ENCODE assay signal across 10 cellular contexts in the genomic region with DNA sequence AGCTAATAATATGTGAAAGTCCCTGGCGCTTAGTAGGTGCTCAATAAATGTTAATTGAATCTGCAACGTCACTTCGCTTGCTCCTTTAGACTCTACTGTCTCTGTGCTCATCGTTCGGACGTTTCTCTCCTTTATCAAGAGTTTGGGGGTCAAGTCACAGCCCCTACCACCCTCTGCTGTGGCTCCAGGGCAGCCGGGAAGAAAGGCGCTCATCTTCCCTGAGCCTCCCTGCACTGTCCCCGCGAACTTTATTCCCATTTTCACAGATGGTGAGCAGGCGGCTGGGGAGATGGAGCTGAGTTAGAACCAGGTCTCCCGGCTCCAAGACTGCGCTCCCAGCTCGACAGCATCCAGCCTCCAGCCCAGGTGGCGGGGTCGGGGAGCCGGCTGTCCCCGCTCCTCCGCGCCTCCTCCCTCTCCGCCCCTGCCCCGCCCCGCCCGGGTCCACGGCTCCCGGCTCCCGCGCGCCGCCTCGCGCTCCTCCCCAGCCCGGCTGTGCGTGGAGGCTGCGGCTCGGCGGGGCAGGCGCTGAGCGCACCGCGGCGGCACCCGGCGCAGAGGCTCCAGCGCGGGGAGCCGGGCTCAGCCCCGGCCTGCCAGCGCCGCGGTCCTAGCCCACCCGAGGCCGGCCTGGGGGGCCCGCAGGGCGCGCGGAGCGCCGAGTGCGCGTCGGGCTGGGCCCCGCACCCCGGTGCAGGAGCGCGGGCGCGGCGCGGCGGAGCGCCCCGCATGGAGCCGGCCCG. TPM values are rescaled to one million over a fixed set of nuclear protein-coding genes. Genes with fewer than 3 reads are reported as not detected.
DNase-seq lines count a peak whose midpoint lies in the region; ATAC-seq and TF ChIP-seq lines count a peak whose summit lies in the region.
"Had no signal": no experiment of that assay in that cellular context is flagged by ENCODE, and none has a peak within 500 bp of the region (broad histone marks: within the 10 kb centered on the region; RNA-seq: fewer than 3 reads in every experiment).

A gene (plus strand): TSS at position 487 of the 743 bp plus-strand sequence. CDS start 243 bp downstream, at position 730.

- no peaks in the 10 kb centered on the region for H3K36me3 ChIP-seq in RWPE2 (ENCODE audit: low read depth)
- no peaks in the 10 kb centered on the region for H3K36me3 ChIP-seq in rectal smooth muscle tissue (ENCODE audit: control insufficient read depth, insufficient read depth, low read length)

- H3K4me3 ChIP-seq in RWPE2 (ENCODE audit: severe bottlenecking) = peak within 1 kb of the TSS; percentile 11
- peak within 1 kb of the TSS; percentile 9 for H3K4me3 ChIP-seq in rectal smooth muscle tissue (ENCODE audit: low read length)
- H3K4me3 ChIP-seq: GM12878 had no signal

- H3K27me3 ChIP-seq in RWPE2 (ENCODE audit: insufficient read depth, poor library complexity, severe bottlenecking) (peaks cover 36% of the 10 kb centered on the region), rectal smooth muscle tissue (ENCODE audit: control insufficient read depth, insufficient read depth, low read length) (peaks cover 6% of the 10 kb centered on the region)

- no peak for TF ChIP-seq CTCF in RWPE2 (IDR thresholded peaks at IDR 0.05; ENCODE audit: poor library complexity, severe bottlenecking)
- TF ChIP-seq CTCF in omental fat pad (IDR thresholded peaks at IDR 0.05) = no peak

- DNase-seq in DMS 273 (lab: John Stamatoyannopoulos, UW; ENCODE audit: unreplicated experiment) (peak; percentile 76), RWPE2 (ENCODE audit: low spot score) (no peak), head of caudate nucleus (peak in 38 of 42 donors; percentile 7 to 76 (median 52)), omental fat pad (ENCODE audit: low spot score) (no peak)

- H3K4me1 ChIP-seq in RWPE2 (ENCODE audit: insufficient read depth, poor library complexity, severe bottlenecking) (no peaks in the 10 kb centered on the region), rectal smooth muscle tissue (ENCODE audit: control insufficient read depth, insufficient read depth, low read length) (peaks cover 2% of the 10 kb centered on the region)

- no peak within 1 kb of the TSS for H3K9ac ChIP-seq in rectal smooth muscle tissue (ENCODE audit: low read length)

- no peaks in the 10 kb centered on the region for H3K9me3 ChIP-seq in RWPE2 (ENCODE audit: severe bottlenecking)

- ATAC-seq in RWPE2 (ENCODE audit: low read depth) (peak; percentile 55), omental fat pad (ENCODE audit: low FRiP score) (no peak), HG02798 (IDR thresholded peaks at IDR 0.05; ENCODE audit: poor library complexity, unreplicated experiment) (no peak), HG02840 (IDR thresholded peaks at IDR 0.05; ENCODE audit: low FRiP score, unreplicated experiment) (no peak), GM19324 (IDR thresholded peaks at IDR 0.05; ENCODE audit: low FRiP score, unreplicated experiment) (no peak)
- ATAC-seq: GM12878 had no signal

- intact Hi-C loops in head of caudate nucleus (cut with DNase I) = no loop called here

- H3K27ac ChIP-seq in RWPE2 (ENCODE audit: poor library complexity, severe bottlenecking) = no peak within 1 kb of the TSS
- no peak within 1 kb of the TSS for H3K27ac ChIP-seq in rectal smooth muscle tissue (ENCODE audit: low read depth, low read length)

RNA-seq across cellular contexts. Expression of the gene that starts here (rescaled TPM):
- under 1 TPM in 1 of 4 donors, not detected in 3; 0.36 TPM for total RNA-seq in omental fat pad
- total RNA-seq: GM12878, SK-MEL-5 had no signal

Comparison
In these comparisons a context has a peak if more than half of its experiments do, and no peak if none do; other contexts are left out.
1. DNase-seq: peak in DMS 273 (single experiment) and head of caudate nucleus (38 of 42); none in RWPE2 (single experiment) and omental fat pad (single experiment).